In genomic region chr13:110236831-110237261, GRCh38 we compare ENCODE assay signal across 17 cellular contexts.
A peak's percentile ranks its signal among the peaks of the same experiment; 100 is the strongest.
DNase-seq lines count a peak whose midpoint lies in the region; ATAC-seq and TF ChIP-seq lines count a peak whose summit lies in the region.
"Had no signal": no experiment of that assay in that cellular context is flagged by ENCODE, and none has a peak within 500 bp of the region (broad histone marks: within the 10 kb centered on the region; RNA-seq: fewer than 3 reads in every experiment).

No MANE protein-coding gene starts in this region.

- TF ChIP-seq POLR2A in tibial nerve (IDR thresholded peaks at IDR 0.05): no peak

- no peak overlapping the region for H2AFZ ChIP-seq in mammary epithelial cell (ENCODE audit: low read depth, low read length)
- H2AFZ ChIP-seq: hepatocyte had no signal

- CTCF ChIA-PET in mammary epithelial cell (lab: Charles Lee; ENCODE audit: low non-redundant PET): no interaction called here

- TF ChIP-seq CTCF in coronary artery (IDR thresholded peaks at IDR 0.05) (no peak), psoas muscle (IDR thresholded peaks at IDR 0.05) (no peak), tibial nerve (IDR thresholded peaks at IDR 0.05) (no peak), mammary epithelial cell (conservative IDR thresholded peaks at IDR 0.05 in 1 of 2, IDR thresholded peaks at IDR 0.05 in 1 of 2; ENCODE audit: extremely low read depth in 1 of 2, insufficient read depth in 1 of 2, low read depth in 1 of 2, low read length in 2 of 2) (no peak)

- peak overlapping the region; percentile 78 to 96 for H3K27ac ChIP-seq in coronary artery
- H3K27ac ChIP-seq in psoas muscle: peak overlapping the region; percentile 4
- H3K27ac ChIP-seq in tibial nerve: peak overlapping the region; percentile 8 to 83 (median 44)
- no peak overlapping the region for H3K27ac ChIP-seq in mammary epithelial cell (ENCODE audit: insufficient read depth, low read depth, low read length)
- H3K27ac ChIP-seq: hepatocyte, neutrophil, VCaP had no signal

- no peak overlapping the region for H3K9ac ChIP-seq in mammary epithelial cell (ENCODE audit: insufficient read depth, low read length)

- peak; percentile 86 for DNase-seq in coronary artery (ENCODE audit: low spot score)
- peak; percentile 88 for DNase-seq in left ventricle myocardium superior
- DNase-seq in psoas muscle: peak; percentile 57 to 80
- DNase-seq in tibial nerve (ENCODE audit: low spot score in 2 of 2): no peak
- DNase-seq in T-helper 2 cell: no peak
- DNase-seq in mammary epithelial cell: no peak
- DNase-seq in DMS 273 treated with DMSO at 0.1 percent for 48 hours (lab: John Stamatoyannopoulos, UW): no peak
- DNase-seq: activated CD8-positive, alpha-beta T cell treated with anti-CD3 and anti-CD28 coated beads for 36 hours; activated naive CD8-positive, alpha-beta T cell treated with anti-CD3 and anti-CD28 coated beads, Interleukin-2, amount 10 ng/mL, durations not matched to agents 7 days and 5 days; midbrain; NCI-H524 treated with DMSO at 0.1 percent for 48 hours; stimulated activated CD8-positive, alpha-beta memory T cell treated with anti-CD3 and anti-CD28 coated beads, Interleukin-4, amount 100 ng/mL, for 48 hours had no signal

- peak; percentile 53 for ATAC-seq in left ventricle myocardium superior
- peak in 3 of 4 donors; percentile 20 to 24 (median 22) for ATAC-seq in psoas muscle
- no peak for ATAC-seq in GM21447 (IDR thresholded peaks at IDR 0.05; ENCODE audit: unreplicated experiment)
- ATAC-seq: activated CD8-positive, alpha-beta T cell treated with anti-CD3 and anti-CD28 coated beads for 36 hours had no signal

- peaks cover 22% of the 10 kb centered on the region for H3K4me1 ChIP-seq in psoas muscle
- peaks cover 0 to 70% (median 25%) of the 10 kb centered on the region in 4 donors for H3K4me1 ChIP-seq in tibial nerve
- no peaks in the 10 kb centered on the region for H3K4me1 ChIP-seq in mammary epithelial cell (ENCODE audit: insufficient read depth, low read length)

- TF ChIP-seq EP300 in tibial nerve (IDR thresholded peaks at IDR 0.05): no peak

- BruUV-seq in mammary epithelial cell (replicated peaks; lab: Mats Ljungman, UMichigan): no TSS peak

- H3K4me2 ChIP-seq in mammary epithelial cell (ENCODE audit: insufficient read depth, low read depth, low read length): no peak overlapping the region
- H3K4me2 ChIP-seq: hepatocyte had no signal

- H3K27me3 ChIP-seq in psoas muscle (ENCODE audit: insufficient read depth in 3 of 3, low read length in 2 of 3): peaks cover 0 to 26% (median 0%) of the 10 kb centered on the region in 3 donors
- H3K27me3 ChIP-seq in tibial nerve: no peaks in the 10 kb centered on the region
- no peaks in the 10 kb centered on the region for H3K27me3 ChIP-seq in mammary epithelial cell (ENCODE audit: insufficient read depth, low read length)
- H3K27me3 ChIP-seq: hepatocyte had no signal

- 32 to 33% (median 33%) methylated on average over 11 of the region's 11 CpGs for WGBS in psoas muscle, 3 donors
- 48 to 58% methylated on average over 11 of the region's 11 CpGs for WGBS in tibial nerve, 2 donors
- 83% methylated on average over 11 of the region's 11 CpGs for WGBS in mammary epithelial cell (ENCODE audit: low coverage, missing lambda C conversion rate)

- H3K9me3 ChIP-seq in psoas muscle (no peaks in the 10 kb centered on the region), tibial nerve (no peaks in the 10 kb centered on the region), mammary epithelial cell (replicated peaks; ENCODE audit: insufficient read depth, low read length) (no peaks in the 10 kb centered on the region)
- H3K9me3 ChIP-seq: neutrophil had no signal

- no peaks in the 10 kb centered on the region for H3K79me2 ChIP-seq in mammary epithelial cell (ENCODE audit: insufficient read depth, low read length)

- H3K36me3 ChIP-seq in psoas muscle (ENCODE audit: insufficient read depth in 1 of 2, low read depth in 1 of 2): no peaks in the 10 kb centered on the region
- H3K36me3 ChIP-seq in tibial nerve: peaks cover 0 to 27% (median 0%) of the 10 kb centered on the region in 3 donors
- no peaks in the 10 kb centered on the region for H3K36me3 ChIP-seq in mammary epithelial cell (ENCODE audit: insufficient read depth, low read length)
- H3K36me3 ChIP-seq: neutrophil had no signal

- H3K4me3 ChIP-seq in coronary artery (peak overlapping the region; percentile 9), psoas muscle (no peak overlapping the region), tibial nerve (no peak overlapping the region), mammary epithelial cell (replicated peaks in 1 of 3; ENCODE audit: insufficient read depth in 1 of 3, low read depth in 2 of 3, low read length in 3 of 3) (no peak overlapping the region)
- H3K4me3 ChIP-seq: hepatocyte, skin epidermis had no signal

- H4K20me1 ChIP-seq in mammary epithelial cell (ENCODE audit: insufficient read depth, low read length): no peaks in the 10 kb centered on the region

- dilution Hi-C loops in mammary epithelial cell (cut with HindIII; ENCODE audit: low sequenced_read_pairs): no loop called here

- in situ Hi-C loops in mammary epithelial cell (cut with MboI; ENCODE audit: low sequenced_read_pairs in 2 of 2): no loop called here

- intact Hi-C loops in left ventricle myocardium superior (cut with micrococcal nuclease): loop anchor here (10.0 kb wide), 2 partner anchors 68 to 178 kb away; partner anchors contain the start of genes COL4A1 and COL4A2
- intact Hi-C loops in psoas muscle (cut with DNase I): no loop called here
- intact Hi-C loops in mammary epithelial cell (cut with micrococcal nuclease): no loop called here

Comparison
In these comparisons a context has a peak if more than half of its experiments do, and no peak if none do; other contexts are left out.
1. DNase-seq: peak in coronary artery (single experiment), left ventricle myocardium superior (single experiment) and psoas muscle (2 of 2); none in tibial nerve (0 of 2), T-helper 2 cell (0 of 5), mammary epithelial cell (single experiment) and DMS 273 treated with DMSO at 0.1 percent for 48 hours (single experiment).